ENCODE assay signal across 8 cellular contexts in genomic region chr2:14903709-14904374, GRCh38.
DNase-seq lines count a peak whose midpoint lies in the region; ATAC-seq and TF ChIP-seq lines count a peak whose summit lies in the region.

No MANE protein-coding gene starts in this region.

- peaks cover 26% of the 10 kb centered on the region for H3K4me1 ChIP-seq in body of pancreas

- no peaks in the 10 kb centered on the region for H4K20me1 ChIP-seq in neural cell (ENCODE audit: insufficient read depth)

- no peak for TF ChIP-seq POLR2A in body of pancreas (IDR thresholded peaks at IDR 0.05)

- H3K4me2 ChIP-seq in neural cell (ENCODE audit: low read length), result no peak overlapping the region

- peak; percentile 99 for ATAC-seq in GM21515 (IDR thresholded peaks at IDR 0.05; ENCODE audit: unreplicated experiment)
- ATAC-seq in HG03571 (IDR thresholded peaks at IDR 0.05; ENCODE audit: unreplicated experiment), result peak; percentile 97
- no peak for ATAC-seq in body of pancreas

- DNase-seq in SHP77 (lab: John Stamatoyannopoulos, UW), result peak; percentile 8 to 11
- no peak for DNase-seq in SHP77 treated with DMSO at 0.1 percent for 48 hours (lab: John Stamatoyannopoulos, UW)
- peak; percentile 22 to 50 for DNase-seq in SW 1271 (lab: John Stamatoyannopoulos, UW)
- DNase-seq in body of pancreas, result peak in 3 of 4 donors; percentile 22 to 54 (median 50)
- no peak for DNase-seq in DMS79 (lab: John Stamatoyannopoulos, UW)

- no peak overlapping the region for H2AFZ ChIP-seq in neural cell (ENCODE audit: low read depth, low read length)

- H3K9ac ChIP-seq in neural cell (ENCODE audit: low read length), result no peak overlapping the region

- TF ChIP-seq RAD21 in neural cell (conservative IDR thresholded peaks at IDR 0.05), result no peak

- H3K36me3 ChIP-seq in body of pancreas (replicated peaks in 1 of 2; ENCODE audit: insufficient read depth in 1 of 2, low read depth in 2 of 2) (no peaks in the 10 kb centered on the region), neural cell (ENCODE audit: insufficient read depth, low read length) (no peaks in the 10 kb centered on the region)

- H3K27ac ChIP-seq in body of pancreas (no peak overlapping the region), neural cell (ENCODE audit: low read length) (no peak overlapping the region)

- no peaks in the 10 kb centered on the region for H3K9me2 ChIP-seq in neural cell (ENCODE audit: insufficient read depth, low read length)

- H3K4me3 ChIP-seq in body of pancreas (no peak overlapping the region), neural cell (ENCODE audit: low read length) (no peak overlapping the region)

- no peaks in the 10 kb centered on the region for H3F3A ChIP-seq in neural cell (ENCODE audit: insufficient read depth, low read length, poor library complexity, severe bottlenecking)

- intact Hi-C loops in body of pancreas (cut with DNase I), result no loop called here

- WGBS in body of pancreas, 2 donors, result 56 to 70% methylated on average over 15 of the region's 15 CpGs

- H3K9me3 ChIP-seq in body of pancreas, result no peaks in the 10 kb centered on the region
- no peaks in the 10 kb centered on the region for H3K9me3 ChIP-seq in neural cell (ENCODE audit: low read length)

- no peaks in the 10 kb centered on the region for H3K79me2 ChIP-seq in neural cell (replicated peaks; ENCODE audit: insufficient read depth, low read length)

- TF ChIP-seq CTCF in body of pancreas (IDR thresholded peaks at IDR 0.05), result peak in 6 of 7 experiments; percentile 14 to 54 (median 45)
- peak; percentile 37 for TF ChIP-seq CTCF in neural cell (IDR thresholded peaks at IDR 0.05; ENCODE audit: poor library complexity, severe bottlenecking)

- H3K27me3 ChIP-seq in body of pancreas (no peaks in the 10 kb centered on the region), neural cell (ENCODE audit: insufficient read depth, low read depth, low read length) (no peaks in the 10 kb centered on the region)

- TF ChIP-seq EP300 in neural cell (conservative IDR thresholded peaks at IDR 0.05; ENCODE audit: poor library complexity, severe bottlenecking), result no peak

TF ChIP-seq in neural cell, 6 proteins besides CTCF, POLR2A, EP300 and RAD21:
- TF ChIP-seq MXI1 (conservative IDR thresholded peaks at IDR 0.05; ENCODE audit: poor library complexity, severe bottlenecking) (no peak), EZH2 (IDR thresholded peaks at IDR 0.05; ENCODE audit: borderline replicate concordance, insufficient read depth, low read length, poor library complexity, severe bottlenecking) (no peak), POLR2AphosphoS5 (IDR thresholded peaks at IDR 0.05) (no peak), SMC3 (conservative IDR thresholded peaks at IDR 0.05; ENCODE audit: poor library complexity) (no peak), TAF1 (IDR thresholded peaks at IDR 0.05; ENCODE audit: low read depth) (no peak)
- TF ChIP-seq, protein P1, sequence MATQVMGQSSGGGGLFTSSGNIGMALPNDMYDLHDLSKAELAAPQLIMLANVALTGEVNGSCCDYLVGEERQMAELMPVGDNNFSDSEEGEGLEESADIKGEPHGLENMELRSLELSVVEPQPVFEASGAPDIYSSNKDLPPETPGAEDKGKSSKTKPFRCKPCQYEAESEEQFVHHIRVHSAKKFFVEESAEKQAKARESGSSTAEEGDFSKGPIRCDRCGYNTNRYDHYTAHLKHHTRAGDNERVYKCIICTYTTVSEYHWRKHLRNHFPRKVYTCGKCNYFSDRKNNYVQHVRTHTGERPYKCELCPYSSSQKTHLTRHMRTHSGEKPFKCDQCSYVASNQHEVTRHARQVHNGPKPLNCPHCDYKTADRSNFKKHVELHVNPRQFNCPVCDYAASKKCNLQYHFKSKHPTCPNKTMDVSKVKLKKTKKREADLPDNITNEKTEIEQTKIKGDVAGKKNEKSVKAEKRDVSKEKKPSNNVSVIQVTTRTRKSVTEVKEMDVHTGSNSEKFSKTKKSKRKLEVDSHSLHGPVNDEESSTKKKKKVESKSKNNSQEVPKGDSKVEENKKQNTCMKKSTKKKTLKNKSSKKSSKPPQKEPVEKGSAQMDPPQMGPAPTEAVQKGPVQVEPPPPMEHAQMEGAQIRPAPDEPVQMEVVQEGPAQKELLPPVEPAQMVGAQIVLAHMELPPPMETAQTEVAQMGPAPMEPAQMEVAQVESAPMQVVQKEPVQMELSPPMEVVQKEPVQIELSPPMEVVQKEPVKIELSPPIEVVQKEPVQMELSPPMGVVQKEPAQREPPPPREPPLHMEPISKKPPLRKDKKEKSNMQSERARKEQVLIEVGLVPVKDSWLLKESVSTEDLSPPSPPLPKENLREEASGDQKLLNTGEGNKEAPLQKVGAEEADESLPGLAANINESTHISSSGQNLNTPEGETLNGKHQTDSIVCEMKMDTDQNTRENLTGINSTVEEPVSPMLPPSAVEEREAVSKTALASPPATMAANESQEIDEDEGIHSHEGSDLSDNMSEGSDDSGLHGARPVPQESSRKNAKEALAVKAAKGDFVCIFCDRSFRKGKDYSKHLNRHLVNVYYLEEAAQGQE (IDR thresholded peaks at IDR 0.05; ENCODE audit: borderline replicate concordance), result no peak

Comparison
In these comparisons a context has a peak if more than half of its experiments do, and no peak if none do; other contexts are left out.
1. DNase-seq: peak in SHP77 (2 of 2), SW 1271 (2 of 2) and body of pancreas (3 of 4); none in SHP77 treated with DMSO at 0.1 percent for 48 hours (single experiment) and DMS79 (single experiment).